Comparison of ENCODE assay signal across 24 cellular contexts in the genomic region with DNA sequence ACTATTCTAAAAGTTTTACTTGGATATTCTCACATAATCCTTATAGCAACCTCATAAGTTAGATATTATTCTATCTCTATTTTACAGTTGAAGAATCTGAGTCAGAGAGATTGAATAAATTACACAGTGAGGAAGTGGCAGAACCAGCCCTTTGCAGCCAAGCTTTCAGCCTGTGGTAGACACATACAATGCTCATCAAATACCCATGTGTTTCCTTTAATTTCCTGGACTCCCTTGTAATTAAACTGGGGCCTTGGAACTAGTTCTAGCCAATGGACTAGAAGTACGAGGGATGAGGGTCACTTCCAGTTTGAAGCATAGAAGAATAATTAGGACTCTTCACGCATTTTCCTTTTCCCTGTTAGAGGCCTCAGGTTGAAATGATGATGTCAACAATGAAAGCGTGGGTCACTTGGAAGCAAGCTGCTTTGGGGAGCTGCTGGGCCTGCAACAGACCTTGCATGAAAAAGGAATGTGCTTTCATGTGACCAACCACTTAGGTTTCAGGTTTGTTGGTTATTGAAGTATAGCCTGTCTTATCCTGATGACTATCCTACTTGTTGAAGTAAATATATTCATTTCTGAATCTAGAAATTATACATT. TPM values are rescaled to one million over a fixed set of nuclear protein-coding genes. Genes with fewer than 3 reads are reported as not detected.
A peak's percentile ranks its signal among the peaks of the same experiment; 100 is the strongest.
DNase-seq lines count a peak whose midpoint lies in the region; ATAC-seq, FAIRE-seq and TF ChIP-seq lines count a peak whose summit lies in the region.
"Had no signal": no experiment of that assay in that cellular context is flagged by ENCODE, and none has a peak within 500 bp of the region (broad histone marks: within the 10 kb centered on the region; RNA-seq: fewer than 3 reads in every experiment).

No MANE protein-coding gene starts in this region.

- no peaks in the 10 kb centered on the region for H3K9me1 ChIP-seq in keratinocyte (ENCODE audit: control insufficient read depth, extremely low read depth, insufficient read depth, low read length)

- no peak overlapping the region for H3K4me2 ChIP-seq in keratinocyte (ENCODE audit: control insufficient read depth, extremely low read depth, insufficient read depth, low read depth, low read length)
- H3K4me2 ChIP-seq: BLaER1 had no signal

- H3K4me3 ChIP-seq in RWPE2 (ENCODE audit: severe bottlenecking) (no peak overlapping the region), keratinocyte (ENCODE audit: control insufficient read depth in 2 of 3, extremely low read depth in 1 of 3, insufficient read depth in 2 of 3, low read depth in 1 of 3, low read length in 3 of 3) (no peak overlapping the region), thyroid gland (replicated peaks in 1 of 3) (no peak overlapping the region)
- H3K4me3 ChIP-seq: BLaER1, skin epidermis had no signal

- DNase-seq in NCI-H2227 (lab: John Stamatoyannopoulos, UW; ENCODE audit: unreplicated experiment) (peak; percentile 4), NCI-H2227 treated with DMSO at 0.1 percent for 48 hours (lab: John Stamatoyannopoulos, UW) (no peak), RWPE2 (ENCODE audit: low spot score) (no peak), keratinocyte (ENCODE audit: low read depth, low spot score) (no peak), thyroid gland (peak; percentile 49 to 60)
- DNase-seq in activated CD4-positive, alpha-beta T cell treated with anti-CD3 and anti-CD28 coated beads for 48 hours: no peak
- DNase-seq: 8988T; activated naive CD8-positive, alpha-beta T cell treated with anti-CD3 and anti-CD28 coated beads for 36 hours; cortex of kidney; DMS 273 treated with DMSO at 0.1 percent for 48 hours; erythroblast; glutamatergic neuron; mammary epithelial cell; naive thymus-derived CD8-positive, alpha-beta T cell; NCI-H226; SHP77; stimulated activated CD4-positive, alpha-beta T cell treated with anti-CD3 and anti-CD28 coated beads, Interleukin-4, amount 100 ng/mL, for 4 hours; T-helper 2 cell had no signal

- H3K9ac ChIP-seq in keratinocyte (ENCODE audit: control insufficient read depth, extremely low read depth, insufficient read depth, low read length): no peak overlapping the region
- H3K9ac ChIP-seq: BLaER1 had no signal

- no peak for TF ChIP-seq POLR2A in thyroid gland (IDR thresholded peaks at IDR 0.05)

- peaks cover 49% of the 10 kb centered on the region for H3K4me1 ChIP-seq in RWPE2 (ENCODE audit: insufficient read depth, poor library complexity, severe bottlenecking)
- H3K4me1 ChIP-seq in keratinocyte (ENCODE audit: control insufficient read depth, extremely low read depth, insufficient read depth, low read length): peaks cover 21% of the 10 kb centered on the region
- H3K4me1 ChIP-seq in thyroid gland: peaks cover 0 to 5% of the 10 kb centered on the region in 2 donors
- H3K4me1 ChIP-seq: BLaER1 had no signal

- H3K27me3 ChIP-seq in RWPE2 (ENCODE audit: insufficient read depth, poor library complexity, severe bottlenecking) (no peaks in the 10 kb centered on the region), keratinocyte (ENCODE audit: control insufficient read depth, extremely low read depth, insufficient read depth, low read length) (no peaks in the 10 kb centered on the region), thyroid gland (no peaks in the 10 kb centered on the region)
- H3K27me3 ChIP-seq: BLaER1 had no signal

- H2AFZ ChIP-seq in keratinocyte (ENCODE audit: control insufficient read depth, low read length): no peak overlapping the region

- FAIRE-seq in keratinocyte (lab: Jason Lieb, UNC): peak; percentile 74
- FAIRE-seq: HTR-8/SVneo had no signal

- H3K9me3 ChIP-seq in RWPE2 (ENCODE audit: severe bottlenecking): no peaks in the 10 kb centered on the region
- H3K9me3 ChIP-seq in keratinocyte (ENCODE audit: control insufficient read depth, low read depth, low read length): no peaks in the 10 kb centered on the region
- no peaks in the 10 kb centered on the region for H3K9me3 ChIP-seq in thyroid gland
- H3K9me3 ChIP-seq: BLaER1 had no signal

- dilution Hi-C loops in keratinocyte (cut with MboI; ENCODE audit: extremely low pct_ligation_motif_present, low sequenced_read_pairs): no loop called here

- 50 to 61% methylated on average over 3 of the region's 3 CpGs for WGBS in thyroid gland, 2 donors

- ATAC-seq in RWPE2 (ENCODE audit: low read depth) (peak; percentile 43), GM18873 (IDR thresholded peaks at IDR 0.05; ENCODE audit: low FRiP score, unreplicated experiment) (no peak), HG03280 (IDR thresholded peaks at IDR 0.05; ENCODE audit: unreplicated experiment) (no peak)
- ATAC-seq: naive thymus-derived CD8-positive, alpha-beta T cell; WTC11 had no signal

- no peaks in the 10 kb centered on the region for H3K79me2 ChIP-seq in keratinocyte (ENCODE audit: control insufficient read depth, insufficient read depth, low read length)

- H3K36me3 ChIP-seq in RWPE2 (ENCODE audit: low read depth) (no peaks in the 10 kb centered on the region), keratinocyte (ENCODE audit: control insufficient read depth in 2 of 2, extremely low read depth in 1 of 2, insufficient read depth in 2 of 2, low read length in 2 of 2) (no peaks in the 10 kb centered on the region), thyroid gland (no peaks in the 10 kb centered on the region)
- H3K36me3 ChIP-seq: BLaER1 had no signal

- no peak for TF ChIP-seq CTCF in RWPE2 (IDR thresholded peaks at IDR 0.05; ENCODE audit: poor library complexity, severe bottlenecking)
- TF ChIP-seq CTCF in keratinocyte (optimal IDR thresholded peaks at IDR 0.05 in 1 of 3, IDR thresholded peaks at IDR 0.05 in 1 of 3, conservative IDR thresholded peaks at IDR 0.05 in 1 of 3; ENCODE audit: extremely low read depth in 1 of 3, insufficient read depth in 2 of 3, low read length in 3 of 3): no peak
- no peak for TF ChIP-seq CTCF in thyroid gland (IDR thresholded peaks at IDR 0.05)

- intact Hi-C loops in thyroid gland (cut with DNase I): no loop called here

- H4K20me1 ChIP-seq in keratinocyte (ENCODE audit: control insufficient read depth, extremely low read depth, insufficient read depth, low read length): no peaks in the 10 kb centered on the region
- H4K20me1 ChIP-seq: BLaER1 had no signal

- peak overlapping the region; percentile 33 for H3K27ac ChIP-seq in RWPE2 (ENCODE audit: poor library complexity, severe bottlenecking)
- H3K27ac ChIP-seq in keratinocyte (ENCODE audit: control insufficient read depth, insufficient read depth, low read length): no peak overlapping the region
- H3K27ac ChIP-seq in thyroid gland: peak overlapping the region in 1 of 3 donors; percentile 23
- H3K27ac ChIP-seq: BLaER1 had no signal

RNA-seq across cellular contexts. Expression of a gene that starts 12.1 kb away (rescaled TPM):
- 148 to 343 TPM (median 238 TPM) in 3 replicates for polyA plus RNA-seq in keratinocyte
- 1,030 TPM for polyA plus RNA-seq in keratinocyte (2011; ENCODE audit: low read depth)
- polyA plus RNA-seq in keratinocyte (2011; cell fraction: cytosol; rRNA removed): 209 and 268 TPM in 2 replicates
- 383 and 505 TPM in 2 replicates for polyA plus RNA-seq in keratinocyte (2011; cell fraction: nucleus; rRNA removed)
- polyA plus RNA-seq in keratinocyte (2012; ENCODE audit: low replicate concordance): 252 and 292 TPM in 2 replicates
- polyA minus RNA-seq in keratinocyte: 62.9 to 205 TPM (median 111 TPM) in 3 replicates
- polyA minus RNA-seq in keratinocyte (2011; cell fraction: cytosol; rRNA and poly(A)+ RNA removed): 227 TPM
- 331 and 508 TPM in 2 replicates for polyA minus RNA-seq in keratinocyte (2011; cell fraction: nucleus; rRNA and poly(A)+ RNA removed)
- total RNA-seq in thyroid gland: 100 to 1,000 TPM; 177 to 278 (median 236) TPM

Comparison
In these comparisons a context has a peak if more than half of its experiments do, and no peak if none do; other contexts are left out.
1. DNase-seq: peak in NCI-H2227 (single experiment) and thyroid gland (2 of 2); none in NCI-H2227 treated with DMSO at 0.1 percent for 48 hours (single experiment), RWPE2 (single experiment), keratinocyte (single experiment) and activated CD4-positive, alpha-beta T cell treated with anti-CD3 and anti-CD28 coated beads for 48 hours (single experiment).